ENCODE assay signal across 17 cellular contexts in the genomic region with DNA sequence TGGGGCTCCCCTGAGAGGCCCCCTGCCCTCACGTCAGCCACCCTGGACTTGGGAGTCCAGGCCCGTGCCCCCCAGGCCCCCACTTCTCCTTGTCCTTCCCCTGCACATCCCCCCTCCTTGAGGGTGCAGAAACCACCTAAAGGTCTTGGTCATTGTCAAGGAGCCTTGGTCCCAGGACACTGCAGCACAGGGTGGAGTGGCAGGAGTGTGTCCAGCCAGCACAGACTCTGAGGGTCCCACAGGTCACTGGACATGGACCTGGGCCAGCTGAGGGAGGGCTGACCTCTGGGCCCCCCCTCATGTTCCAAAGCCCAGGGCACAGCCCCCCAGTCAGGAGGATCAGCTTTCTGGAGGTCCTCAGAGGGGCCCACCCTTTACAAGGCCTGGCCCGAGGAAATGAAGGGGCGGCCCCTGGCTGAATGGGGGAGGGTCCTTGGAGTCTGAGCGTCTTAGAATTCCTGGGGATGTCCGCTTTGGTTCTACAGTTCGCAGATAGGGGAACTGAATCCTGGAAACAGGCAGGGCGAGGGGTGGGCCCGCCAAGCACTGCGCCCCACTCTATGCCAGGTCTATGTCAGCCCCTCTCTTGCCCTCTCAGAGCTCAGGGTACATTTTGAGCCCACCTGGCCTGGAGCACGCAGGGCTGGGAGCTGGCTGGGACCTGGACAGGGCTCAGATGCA. TPM values are rescaled to one million over a fixed set of nuclear protein-coding genes. Genes with fewer than 3 reads are reported as not detected.
DNase-seq lines count a peak whose midpoint lies in the region; ATAC-seq and TF ChIP-seq lines count a peak whose summit lies in the region.
"Had no signal": no experiment of that assay in that cellular context is flagged by ENCODE, and none has a peak within 500 bp of the region (broad histone marks: within the 10 kb centered on the region; RNA-seq: fewer than 3 reads in every experiment).

No MANE protein-coding gene starts in this region.

- TF ChIP-seq CTCF in body of pancreas (IDR thresholded peaks at IDR 0.05), result no peak

- 86 to 91% methylated on average over 9 to 11 of the region's 11 CpGs for WGBS in body of pancreas, 2 donors
- 76% methylated on average over 11 of the region's 11 CpGs for WGBS in mesenchymal stem cell

- peak overlapping the region; percentile 27 for H2BK120ac ChIP-seq in mesenchymal stem cell (ENCODE audit: low read depth, low read length)

- no peak overlapping the region for H3K14ac ChIP-seq in mesenchymal stem cell (ENCODE audit: low read length in 2 of 2)

- no peaks in the 10 kb centered on the region for H3K79me1 ChIP-seq in mesenchymal stem cell (replicated peaks; ENCODE audit: low read length, poor library complexity, severe bottlenecking)

- peaks cover 49% of the 10 kb centered on the region for H3K4me1 ChIP-seq in body of pancreas
- H3K4me1 ChIP-seq in mesenchymal stem cell (ENCODE audit: control insufficient read depth, insufficient read depth, low read depth, low read length), result peaks cover 39% of the 10 kb centered on the region
- H3K4me1 ChIP-seq in subcutaneous abdominal adipose tissue (ENCODE audit: control insufficient read depth in 5 of 5, insufficient read depth in 5 of 5, low read length in 5 of 5), result peaks cover 2 to 64% (median 41%) of the 10 kb centered on the region in 5 donors

- H3K36me3 ChIP-seq in body of pancreas (replicated peaks in 1 of 2; ENCODE audit: insufficient read depth in 1 of 2, low read depth in 2 of 2) (no peaks in the 10 kb centered on the region), mesenchymal stem cell (ENCODE audit: control insufficient read depth in 1 of 2, insufficient read depth in 2 of 2, low read depth in 1 of 2, low read length in 2 of 2) (no peaks in the 10 kb centered on the region), subcutaneous abdominal adipose tissue (ENCODE audit: control insufficient read depth in 5 of 5, insufficient read depth in 5 of 5, low read length in 5 of 5) (no peaks in the 10 kb centered on the region)
- H3K36me3 ChIP-seq: brain microvascular endothelial cell, neural progenitor cell had no signal

- no peaks in the 10 kb centered on the region for H3K27me3 Mint-ChIP-seq in activated CD4-positive, alpha-beta memory T cell treated with anti-CD3 and anti-CD28 coated beads, Interleukin-2, amount 10 ng/mL, durations not matched to agents 7 days and 5 days
- no peaks in the 10 kb centered on the region for H3K27me3 Mint-ChIP-seq in activated CD4-positive, alpha-beta memory T cell treated with anti-CD3 and anti-CD28 coated beads for 36 hours
- H3K27me3 Mint-ChIP-seq in activated naive CD8-positive, alpha-beta T cell treated with anti-CD3 and anti-CD28 coated beads, Interleukin-2, amount 50 U/mL, for 24 hours, result no peaks in the 10 kb centered on the region

- H4K8ac ChIP-seq in mesenchymal stem cell (ENCODE audit: low read length), result no peak overlapping the region

- CTCF ChIA-PET in activated CD4-positive, alpha-beta memory T cell treated with anti-CD3 and anti-CD28 coated beads, Interleukin-2, amount 10 ng/mL, durations not matched to agents 7 days and 5 days (lab: Charles Lee), result no interaction called here
- CTCF ChIA-PET in activated CD4-positive, alpha-beta memory T cell treated with anti-CD3 and anti-CD28 coated beads for 36 hours (lab: Charles Lee), result no interaction called here

- no peak overlapping the region for H3K4ac ChIP-seq in mesenchymal stem cell (ENCODE audit: low read depth in 1 of 2, low read length in 2 of 2)

- POLR2A ChIA-PET in activated CD4-positive, alpha-beta memory T cell treated with anti-CD3 and anti-CD28 coated beads, Interleukin-2, amount 10 ng/mL, durations not matched to agents 7 days and 5 days (lab: Charles Lee), result no interaction called here
- POLR2A ChIA-PET in activated CD4-positive, alpha-beta memory T cell treated with anti-CD3 and anti-CD28 coated beads for 36 hours (lab: Charles Lee), result no interaction called here

- no peaks in the 10 kb centered on the region for H3K27me3 ChIP-seq in body of pancreas
- H3K27me3 ChIP-seq in mesenchymal stem cell (ENCODE audit: control insufficient read depth in 1 of 2, insufficient read depth in 1 of 2, low read length in 2 of 2), result peaks cover 14% of the 10 kb centered on the region in 2 experiments
- H3K27me3 ChIP-seq in subcutaneous abdominal adipose tissue (ENCODE audit: control insufficient read depth in 5 of 5, insufficient read depth in 4 of 5, low read length in 5 of 5), result no peaks in the 10 kb centered on the region
- H3K27me3 ChIP-seq: brain microvascular endothelial cell had no signal

- H2BK12ac ChIP-seq in mesenchymal stem cell (ENCODE audit: low read length in 2 of 2), result peak overlapping the region in 1 of 2 experiments; percentile 17

- peak overlapping the region; percentile 31 for H3K27ac Mint-ChIP-seq in activated CD4-positive, alpha-beta memory T cell treated with anti-CD3 and anti-CD28 coated beads, Interleukin-2, amount 10 ng/mL, durations not matched to agents 7 days and 5 days
- H3K27ac Mint-ChIP-seq in activated CD4-positive, alpha-beta memory T cell treated with anti-CD3 and anti-CD28 coated beads for 36 hours, result no peak overlapping the region
- no peak overlapping the region for H3K27ac Mint-ChIP-seq in activated naive CD8-positive, alpha-beta T cell treated with anti-CD3 and anti-CD28 coated beads, Interleukin-2, amount 50 U/mL, for 24 hours
- H3K27ac Mint-ChIP-seq: neural progenitor cell had no signal

- H3K4me3 ChIP-seq in body of pancreas, result no peak overlapping the region
- H3K4me3 ChIP-seq in mesenchymal stem cell (ENCODE audit: insufficient read depth in 1 of 2, low read depth in 1 of 2, low read length in 2 of 2), result no peak overlapping the region
- no peak overlapping the region for H3K4me3 ChIP-seq in subcutaneous abdominal adipose tissue (ENCODE audit: low read depth in 1 of 5, low read length in 5 of 5)
- H3K4me3 ChIP-seq: neural progenitor cell had no signal

- no peak overlapping the region for H2AFZ ChIP-seq in mesenchymal stem cell (ENCODE audit: low read depth, low read length)
- H2AFZ ChIP-seq: neural progenitor cell had no signal

- H3K36me3 Mint-ChIP-seq in activated CD4-positive, alpha-beta memory T cell treated with anti-CD3 and anti-CD28 coated beads, Interleukin-2, amount 10 ng/mL, durations not matched to agents 7 days and 5 days (ENCODE audit: low read depth), result no peaks in the 10 kb centered on the region
- no peaks in the 10 kb centered on the region for H3K36me3 Mint-ChIP-seq in activated CD4-positive, alpha-beta memory T cell treated with anti-CD3 and anti-CD28 coated beads for 36 hours
- no peaks in the 10 kb centered on the region for H3K36me3 Mint-ChIP-seq in activated naive CD8-positive, alpha-beta T cell treated with anti-CD3 and anti-CD28 coated beads, Interleukin-2, amount 50 U/mL, for 24 hours (ENCODE audit: low read depth)
- H3K36me3 Mint-ChIP-seq: neural progenitor cell had no signal

- peak overlapping the region in 1 of 2 experiments; percentile 28 for H3K23ac ChIP-seq in mesenchymal stem cell (ENCODE audit: low read length in 2 of 2)

- no peak overlapping the region for H3K18ac ChIP-seq in mesenchymal stem cell (ENCODE audit: low read depth in 1 of 2, low read length in 2 of 2)

- no peak overlapping the region for H3K4me2 ChIP-seq in mesenchymal stem cell (ENCODE audit: low read length, poor library complexity, severe bottlenecking)
- H3K4me2 ChIP-seq: neural progenitor cell had no signal

- no peak overlapping the region for H2BK5ac ChIP-seq in mesenchymal stem cell (ENCODE audit: low read depth, low read length, poor library complexity, severe bottlenecking)

- no peak for DNase-seq in activated CD4-positive, alpha-beta memory T cell treated with anti-CD3 and anti-CD28 coated beads, Interleukin-2, amount 10 ng/mL, durations not matched to agents 7 days and 5 days
- no peak for DNase-seq in activated CD4-positive, alpha-beta memory T cell treated with anti-CD3 and anti-CD28 coated beads for 36 hours
- DNase-seq in body of pancreas, result no peak
- no peak for DNase-seq in mesenchymal stem cell
- no peak for DNase-seq in activated naive CD8-positive, alpha-beta T cell treated with anti-CD3 and anti-CD28 coated beads, Interleukin-2, amount 50 U/mL, for 24 hours
- DNase-seq in HuH-7 (ENCODE audit: low spot score), result no peak
- DNase-seq in NCI-H1048 (lab: John Stamatoyannopoulos, UW), result no peak
- DNase-seq: activated CD8-positive, alpha-beta memory T cell treated with anti-CD3 and anti-CD28 coated beads for 24 hours; activated naive CD4-positive, alpha-beta T cell; brain microvascular endothelial cell; Calu3; islet precursor cell; Karpas-422; NCI-H1694 treated with DMSO at 0.1 percent for 48 hours; T1000 had no signal

- H2BK15ac ChIP-seq in mesenchymal stem cell (ENCODE audit: low read depth, poor library complexity, severe bottlenecking), result peak overlapping the region; percentile 93

- no peak for TF ChIP-seq POLR2A in body of pancreas (IDR thresholded peaks at IDR 0.05)

- H3K9me3 ChIP-seq in body of pancreas (no peaks in the 10 kb centered on the region), mesenchymal stem cell (ENCODE audit: control insufficient read depth, low read length) (no peaks in the 10 kb centered on the region), subcutaneous abdominal adipose tissue (ENCODE audit: control insufficient read depth in 5 of 5, low read length in 5 of 5) (no peaks in the 10 kb centered on the region)

- H3K27ac ChIP-seq in body of pancreas (peak overlapping the region in 3 of 4 donors; percentile 12 to 61 (median 31)), mesenchymal stem cell (ENCODE audit: low read length, poor library complexity, severe bottlenecking) (no peak overlapping the region), subcutaneous abdominal adipose tissue (ENCODE audit: low read depth, low read length) (peak overlapping the region; percentile 50)
- H3K27ac ChIP-seq: brain microvascular endothelial cell, neural progenitor cell had no signal

- H2AK5ac ChIP-seq in mesenchymal stem cell (ENCODE audit: low read length, severe bottlenecking), result no peak overlapping the region

- H3K4me3 Mint-ChIP-seq in activated CD4-positive, alpha-beta memory T cell treated with anti-CD3 and anti-CD28 coated beads, Interleukin-2, amount 10 ng/mL, durations not matched to agents 7 days and 5 days, result no peak overlapping the region
- no peak overlapping the region for H3K4me3 Mint-ChIP-seq in activated CD4-positive, alpha-beta memory T cell treated with anti-CD3 and anti-CD28 coated beads for 36 hours
- no peak overlapping the region for H3K4me3 Mint-ChIP-seq in activated naive CD8-positive, alpha-beta T cell treated with anti-CD3 and anti-CD28 coated beads, Interleukin-2, amount 50 U/mL, for 24 hours
- H3K4me3 Mint-ChIP-seq: neural progenitor cell had no signal

- peaks cover 38% of the 10 kb centered on the region for H3K4me1 Mint-ChIP-seq in activated CD4-positive, alpha-beta memory T cell treated with anti-CD3 and anti-CD28 coated beads, Interleukin-2, amount 10 ng/mL, durations not matched to agents 7 days and 5 days
- peaks cover 29% of the 10 kb centered on the region for H3K4me1 Mint-ChIP-seq in activated CD4-positive, alpha-beta memory T cell treated with anti-CD3 and anti-CD28 coated beads for 36 hours (ENCODE audit: low read depth)
- H3K4me1 Mint-ChIP-seq in activated naive CD8-positive, alpha-beta T cell treated with anti-CD3 and anti-CD28 coated beads, Interleukin-2, amount 50 U/mL, for 24 hours, result peaks cover 36% of the 10 kb centered on the region

- intact Hi-C loops in activated CD4-positive, alpha-beta memory T cell treated with anti-CD3 and anti-CD28 coated beads for 36 hours (cut with micrococcal nuclease), result no loop called here
- intact Hi-C loops in body of pancreas (cut with DNase I), result no loop called here

- no peaks in the 10 kb centered on the region for H3K9me3 Mint-ChIP-seq in activated CD4-positive, alpha-beta memory T cell treated with anti-CD3 and anti-CD28 coated beads, Interleukin-2, amount 10 ng/mL, durations not matched to agents 7 days and 5 days
- H3K9me3 Mint-ChIP-seq in activated CD4-positive, alpha-beta memory T cell treated with anti-CD3 and anti-CD28 coated beads for 36 hours, result no peaks in the 10 kb centered on the region
- H3K9me3 Mint-ChIP-seq in activated naive CD8-positive, alpha-beta T cell treated with anti-CD3 and anti-CD28 coated beads, Interleukin-2, amount 50 U/mL, for 24 hours, result no peaks in the 10 kb centered on the region
- H3K9me3 Mint-ChIP-seq: neural progenitor cell had no signal

- H3K9ac ChIP-seq in mesenchymal stem cell (ENCODE audit: low read length), result no peak overlapping the region
- H3K9ac ChIP-seq in subcutaneous abdominal adipose tissue (ENCODE audit: low read length in 5 of 5), result peak overlapping the region in 1 of 5 donors; percentile 52
- H3K9ac ChIP-seq: neural progenitor cell had no signal

- H4K91ac ChIP-seq in mesenchymal stem cell (ENCODE audit: low read length), result peak overlapping the region; percentile 71

- no peak for ATAC-seq in body of pancreas
- ATAC-seq in activated naive CD8-positive, alpha-beta T cell treated with anti-CD3 and anti-CD28 coated beads, Interleukin-2, amount 50 U/mL, for 24 hours, result no peak

RNA-seq across cellular contexts. Expression of a gene that starts 54.0 kb away (rescaled TPM):
- total RNA-seq in activated CD4-positive, alpha-beta memory T cell treated with anti-CD3 and anti-CD28 coated beads, Interleukin-2, amount 10 ng/mL, durations not matched to agents 7 days and 5 days, result 1 to 10 TPM; 5.5 to 6.3 TPM
- total RNA-seq in activated CD4-positive, alpha-beta memory T cell treated with anti-CD3 and anti-CD28 coated beads for 36 hours, result 1 to 10 TPM; 3.0 to 3.1 TPM
- total RNA-seq in body of pancreas, result 10 to 100 TPM; 31.9 to 46.5 TPM
- polyA plus RNA-seq in mesenchymal stem cell (2013, experiment 1 of 2), result 9.8 TPM
- polyA plus RNA-seq in mesenchymal stem cell (2013, experiment 2 of 2), result 9.5 TPM

Comparison
In these comparisons a context has a peak if more than half of its experiments do, and no peak if none do; other contexts are left out.
1. RNA of a gene that starts 54.0 kb away (total RNA-seq): 31.9 to 46.5 TPM in body of pancreas; 5.5 to 6.3 TPM in activated CD4-positive, alpha-beta memory T cell treated with anti-CD3 and anti-CD28 coated beads, Interleukin-2, amount 10 ng/mL, durations not matched to agents 7 days and 5 days and 3.0 to 3.1 TPM in activated CD4-positive, alpha-beta memory T cell treated with anti-CD3 and anti-CD28 coated beads for 36 hours; every median in the first group is over 4 times any median in the second.